20 cellular contexts compared by ENCODE assay signal in the genomic region with DNA sequence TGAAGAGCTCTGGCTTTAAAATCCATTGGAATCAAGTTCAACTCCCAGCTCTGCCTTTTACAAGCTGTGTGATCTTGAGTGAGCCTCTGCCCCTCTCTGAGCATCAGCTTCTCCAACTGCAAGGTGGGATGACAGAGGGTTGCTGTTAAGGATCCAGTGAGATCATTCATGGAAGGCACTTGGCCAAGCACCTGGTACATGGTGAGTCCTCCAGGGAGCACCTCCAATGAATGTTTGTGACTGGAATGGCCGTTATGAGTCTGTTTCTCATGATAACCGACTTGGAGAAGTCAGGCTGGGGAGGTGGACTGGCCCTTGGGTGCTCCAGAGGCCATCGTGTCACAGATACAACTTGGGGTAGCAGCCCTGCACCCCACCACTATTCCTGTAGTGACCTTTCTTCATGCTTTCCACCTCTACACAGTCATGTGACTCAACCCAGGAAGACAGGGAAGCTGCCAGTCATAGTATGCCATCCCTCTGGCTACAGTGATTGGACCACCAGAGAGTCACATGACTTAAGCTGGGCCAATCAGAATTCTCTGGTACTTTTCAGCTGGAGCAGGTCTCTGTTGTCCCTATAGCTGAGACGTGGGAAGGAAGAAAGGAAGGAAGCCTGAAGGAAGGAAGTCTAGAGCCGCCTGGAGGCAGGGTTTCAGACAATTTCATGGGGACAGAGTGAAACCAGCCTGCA. TPM values are rescaled to one million over a fixed set of nuclear protein-coding genes. Genes with fewer than 3 reads are reported as not detected.
A peak's percentile ranks its signal among the peaks of the same experiment; 100 is the strongest.
DNase-seq lines count a peak whose midpoint lies in the region; ATAC-seq, FAIRE-seq and TF ChIP-seq lines count a peak whose summit lies in the region.
"Had no signal": no experiment of that assay in that cellular context is flagged by ENCODE, and none has a peak within 500 bp of the region (broad histone marks: within the 10 kb centered on the region; RNA-seq: fewer than 3 reads in every experiment).

No MANE protein-coding gene starts in this region.

- no peak overlapping the region for H2AK5ac ChIP-seq in mesenchymal stem cell (ENCODE audit: low read length, severe bottlenecking)

- FAIRE-seq in urothelium cell line (lab: Jason Lieb, UNC), result no peak
- FAIRE-seq: GM18507, small intestine had no signal

- no peak overlapping the region for H3K4me2 ChIP-seq in OCI-LY7 (ENCODE audit: low read length)
- no peak overlapping the region for H3K4me2 ChIP-seq in mesenchymal stem cell (ENCODE audit: low read length, poor library complexity, severe bottlenecking)

- no peaks in the 10 kb centered on the region for H3K79me2 ChIP-seq in OCI-LY7 (ENCODE audit: insufficient read depth, low read depth, low read length)

- WGBS in endodermal cell (ENCODE audit: insufficient coverage in 1 of 2, insufficient read length in 1 of 2), 2 experiments, result 89 to 91% methylated on average over 3 to 5 of the region's 5 CpGs
- WGBS in mesenchymal stem cell, result 59% methylated on average over 5 of the region's 5 CpGs

- no peak overlapping the region for H4K91ac ChIP-seq in mesenchymal stem cell (ENCODE audit: low read length)

- H3K9me2 ChIP-seq in OCI-LY7 (ENCODE audit: insufficient read depth, low read length), result no peaks in the 10 kb centered on the region

- no peak overlapping the region for H3K4me3 Mint-ChIP-seq in activated naive CD8-positive, alpha-beta T cell treated with anti-CD3 and anti-CD28 coated beads, Interleukin-2, amount 50 U/mL, for 24 hours
- no peak overlapping the region for H3K4me3 Mint-ChIP-seq in activated naive CD8-positive, alpha-beta T cell treated with anti-CD3 and anti-CD28 coated beads for 36 hours
- no peak overlapping the region for H3K4me3 Mint-ChIP-seq in endodermal cell
- H3K4me3 Mint-ChIP-seq: activated CD4-positive, alpha-beta memory T cell treated with anti-CD3 and anti-CD28 coated beads for 36 hours; HFFc6 had no signal

- H3K9ac ChIP-seq in endodermal cell (ENCODE audit: extremely low read depth, low read length, poor library complexity, severe bottlenecking) (no peak overlapping the region), mesenchymal stem cell (ENCODE audit: low read length) (no peak overlapping the region)

- no peaks in the 10 kb centered on the region for H3K9me3 Mint-ChIP-seq in activated naive CD8-positive, alpha-beta T cell treated with anti-CD3 and anti-CD28 coated beads, Interleukin-2, amount 50 U/mL, for 24 hours
- H3K9me3 Mint-ChIP-seq in activated naive CD8-positive, alpha-beta T cell treated with anti-CD3 and anti-CD28 coated beads for 36 hours, result no peaks in the 10 kb centered on the region
- no peaks in the 10 kb centered on the region for H3K9me3 Mint-ChIP-seq in endodermal cell
- H3K9me3 Mint-ChIP-seq: activated CD4-positive, alpha-beta memory T cell treated with anti-CD3 and anti-CD28 coated beads for 36 hours; HFFc6 had no signal

- no peak overlapping the region for H3K18ac ChIP-seq in mesenchymal stem cell (ENCODE audit: low read depth in 1 of 2, low read length in 2 of 2)

- H3K36me3 Mint-ChIP-seq in activated naive CD8-positive, alpha-beta T cell treated with anti-CD3 and anti-CD28 coated beads, Interleukin-2, amount 50 U/mL, for 24 hours (ENCODE audit: low read depth), result no peaks in the 10 kb centered on the region
- peaks cover 1% of the 10 kb centered on the region for H3K36me3 Mint-ChIP-seq in activated naive CD8-positive, alpha-beta T cell treated with anti-CD3 and anti-CD28 coated beads for 36 hours
- no peaks in the 10 kb centered on the region for H3K36me3 Mint-ChIP-seq in endodermal cell (ENCODE audit: low read depth)
- H3K36me3 Mint-ChIP-seq: activated CD4-positive, alpha-beta memory T cell treated with anti-CD3 and anti-CD28 coated beads for 36 hours had no signal

- H3K4ac ChIP-seq in mesenchymal stem cell (ENCODE audit: low read depth in 1 of 2, low read length in 2 of 2), result no peak overlapping the region

- no peak overlapping the region for H3K14ac ChIP-seq in mesenchymal stem cell (ENCODE audit: low read length in 2 of 2)

- no peak overlapping the region for H2BK12ac ChIP-seq in mesenchymal stem cell (ENCODE audit: low read length in 2 of 2)

- H3K27ac Mint-ChIP-seq in activated naive CD8-positive, alpha-beta T cell treated with anti-CD3 and anti-CD28 coated beads, Interleukin-2, amount 50 U/mL, for 24 hours, result no peak overlapping the region
- H3K27ac Mint-ChIP-seq in activated naive CD8-positive, alpha-beta T cell treated with anti-CD3 and anti-CD28 coated beads for 36 hours, result no peak overlapping the region
- no peak overlapping the region for H3K27ac Mint-ChIP-seq in endodermal cell
- H3K27ac Mint-ChIP-seq: activated CD4-positive, alpha-beta memory T cell treated with anti-CD3 and anti-CD28 coated beads for 36 hours; HFFc6 had no signal

- no peak for DNase-seq in activated naive CD8-positive, alpha-beta T cell treated with anti-CD3 and anti-CD28 coated beads, Interleukin-2, amount 50 U/mL, for 24 hours
- no peak for DNase-seq in activated naive CD8-positive, alpha-beta T cell treated with anti-CD3 and anti-CD28 coated beads for 36 hours
- DNase-seq in OCI-LY7 (ENCODE audit: low spot score), result peak; percentile 42
- peak; percentile 75 for DNase-seq in endodermal cell
- peak; percentile 17 for DNase-seq in urothelium cell line (ENCODE audit: low spot score)
- no peak for DNase-seq in mesenchymal stem cell
- no peak for DNase-seq in GF-D8 (lab: John Stamatoyannopoulos, UW)
- DNase-seq in activated CD4-positive, alpha-beta T cell treated with anti-CD3 and anti-CD28 coated beads for 4 hours, result no peak
- DNase-seq: ACHN; activated CD4-positive, alpha-beta memory T cell treated with anti-CD3 and anti-CD28 coated beads for 36 hours; activated gamma-delta T cell; HFFc6; hypothalamus; NCI-H2107; occipital lobe; small intestine; T-helper 17 cell; transverse colon had no signal

- POLR2A ChIA-PET in OCI-LY7 (lab: Charles Lee), result interaction anchor here (0.6 to 1.1 kb wide), 5 partner anchors 9 to 1809 kb away, joined by 3 to 4 read pairs (median 3); no protein-coding TSS in a partner anchor

- no peaks in the 10 kb centered on the region for H3K79me1 ChIP-seq in mesenchymal stem cell (replicated peaks; ENCODE audit: low read length, poor library complexity, severe bottlenecking)

- H3K9me3 ChIP-seq in OCI-LY7 (ENCODE audit: low read length) (no peaks in the 10 kb centered on the region), endodermal cell (ENCODE audit: control insufficient read depth, low read length) (peaks cover 4% of the 10 kb centered on the region), mesenchymal stem cell (ENCODE audit: control insufficient read depth, low read length) (no peaks in the 10 kb centered on the region)
- H3K9me3 ChIP-seq: transverse colon had no signal

- H3K36me3 ChIP-seq in OCI-LY7 (ENCODE audit: insufficient read depth, low read length) (no peaks in the 10 kb centered on the region), endodermal cell (ENCODE audit: control insufficient read depth, insufficient read depth, low read length) (peaks cover 6% of the 10 kb centered on the region), mesenchymal stem cell (ENCODE audit: control insufficient read depth in 1 of 2, insufficient read depth in 2 of 2, low read depth in 1 of 2, low read length in 2 of 2) (no peaks in the 10 kb centered on the region)
- H3K36me3 ChIP-seq: transverse colon had no signal

- H2AFZ ChIP-seq in OCI-LY7 (ENCODE audit: low read length) (peak overlapping the region; percentile 16; the same call in 1 of the 2 replicates), mesenchymal stem cell (ENCODE audit: low read depth, low read length) (no peak overlapping the region)

- ATAC-seq in activated naive CD8-positive, alpha-beta T cell treated with anti-CD3 and anti-CD28 coated beads, Interleukin-2, amount 50 U/mL, for 24 hours, result peak; percentile 29
- ATAC-seq: T-helper 17 cell had no signal

- peaks cover 7% of the 10 kb centered on the region for H3K4me1 Mint-ChIP-seq in activated naive CD8-positive, alpha-beta T cell treated with anti-CD3 and anti-CD28 coated beads, Interleukin-2, amount 50 U/mL, for 24 hours
- peaks cover 11% of the 10 kb centered on the region for H3K4me1 Mint-ChIP-seq in activated naive CD8-positive, alpha-beta T cell treated with anti-CD3 and anti-CD28 coated beads for 36 hours
- peaks cover 17% of the 10 kb centered on the region for H3K4me1 Mint-ChIP-seq in endodermal cell

- H3K27me3 ChIP-seq in endodermal cell (ENCODE audit: control insufficient read depth, insufficient read depth, low read length, poor library complexity, severe bottlenecking) (no peaks in the 10 kb centered on the region), mesenchymal stem cell (ENCODE audit: control insufficient read depth in 1 of 2, insufficient read depth in 1 of 2, low read length in 2 of 2) (peaks cover 5 to 53% of the 10 kb centered on the region in 2 experiments)
- H3K27me3 ChIP-seq: transverse colon had no signal

- H4K20me1 ChIP-seq in OCI-LY7 (ENCODE audit: insufficient read depth, low read length), result no peaks in the 10 kb centered on the region

- no peak for TF ChIP-seq CTCF in OCI-LY7 (conservative IDR thresholded peaks at IDR 0.05; ENCODE audit: low read length)
- no peak for TF ChIP-seq CTCF in endodermal cell (conservative IDR thresholded peaks at IDR 0.05)

- no peak overlapping the region for H2BK120ac ChIP-seq in mesenchymal stem cell (ENCODE audit: low read depth, low read length)

- intact Hi-C loops in OCI-LY7 (cut with micrococcal nuclease; ENCODE audit: unreplicated experiment), result no loop called here

- no TSS peak for BruUV-seq in OCI-LY7 (replicated peaks; lab: Mats Ljungman, UMichigan)

- H2BK5ac ChIP-seq in mesenchymal stem cell (ENCODE audit: low read depth, low read length, poor library complexity, severe bottlenecking), result no peak overlapping the region

- H3K27ac ChIP-seq in OCI-LY7 (ENCODE audit: low read depth, low read length, poor library complexity, severe bottlenecking), result no peak overlapping the region
- H3K27ac ChIP-seq in endodermal cell (ENCODE audit: low read depth, low read length), result no peak overlapping the region
- no peak overlapping the region for H3K27ac ChIP-seq in mesenchymal stem cell (ENCODE audit: low read length, poor library complexity, severe bottlenecking)
- H3K27ac ChIP-seq: transverse colon had no signal

- no peak overlapping the region for H4K8ac ChIP-seq in mesenchymal stem cell (ENCODE audit: low read length)

- no peaks in the 10 kb centered on the region for H3K27me3 Mint-ChIP-seq in activated naive CD8-positive, alpha-beta T cell treated with anti-CD3 and anti-CD28 coated beads, Interleukin-2, amount 50 U/mL, for 24 hours
- no peaks in the 10 kb centered on the region for H3K27me3 Mint-ChIP-seq in activated naive CD8-positive, alpha-beta T cell treated with anti-CD3 and anti-CD28 coated beads for 36 hours
- no peaks in the 10 kb centered on the region for H3K27me3 Mint-ChIP-seq in endodermal cell (ENCODE audit: insufficient read depth)
- H3K27me3 Mint-ChIP-seq: activated CD4-positive, alpha-beta memory T cell treated with anti-CD3 and anti-CD28 coated beads for 36 hours; brain had no signal

- CTCF ChIA-PET in OCI-LY7 (lab: Charles Lee; ENCODE audit: unreplicated experiment), result no interaction called here

- no peaks in the 10 kb centered on the region for H3K4me1 ChIP-seq in OCI-LY7 (ENCODE audit: insufficient read depth, low read length, poor library complexity, severe bottlenecking)
- peaks cover 3% of the 10 kb centered on the region for H3K4me1 ChIP-seq in endodermal cell (ENCODE audit: control insufficient read depth, insufficient read depth, low read length)
- no peaks in the 10 kb centered on the region for H3K4me1 ChIP-seq in mesenchymal stem cell (ENCODE audit: control insufficient read depth, insufficient read depth, low read depth, low read length)
- H3K4me1 ChIP-seq: transverse colon had no signal

- H3K23ac ChIP-seq in mesenchymal stem cell (ENCODE audit: low read length in 2 of 2), result no peak overlapping the region

- H3K4me3 ChIP-seq in OCI-LY7 (ENCODE audit: low read depth, low read length, poor library complexity, severe bottlenecking) (no peak overlapping the region), endodermal cell (ENCODE audit: low read length) (no peak overlapping the region), mesenchymal stem cell (ENCODE audit: insufficient read depth in 1 of 2, low read depth in 1 of 2, low read length in 2 of 2) (no peak overlapping the region)
- H3K4me3 ChIP-seq: transverse colon had no signal

- H2BK15ac ChIP-seq in mesenchymal stem cell (ENCODE audit: low read depth, poor library complexity, severe bottlenecking), result no peak overlapping the region

RNA-seq across cellular contexts. Expression of a gene that starts 32.9 kb away (rescaled TPM):
- total RNA-seq in activated naive CD8-positive, alpha-beta T cell treated with anti-CD3 and anti-CD28 coated beads for 36 hours, result under 1 TPM in 1 of 2 experiments, not detected in 1; 0.02 TPM
- total RNA-seq in OCI-LY7 (2014; rRNA removed; shearing (Covaris generic)), result 4.1 and 4.4 TPM in 2 replicates
- total RNA-seq in OCI-LY7 (2022), result 29.0 and 35.0 TPM in 2 replicates
- 10 to 100 TPM in 1 of 2 donors, 1 to 10 TPM in 1; 9.7 to 12.3 TPM for total RNA-seq in endodermal cell
- polyA plus RNA-seq in endodermal cell (2013, experiment 1 of 2), result 6.2 TPM
- 5.9 TPM for polyA plus RNA-seq in endodermal cell (2013, experiment 2 of 2)
- not detected for polyA plus RNA-seq in mesenchymal stem cell (2013, experiment 1 of 2)
- polyA plus RNA-seq in mesenchymal stem cell (2013, experiment 2 of 2), result not detected
- total RNA-seq: HFFc6, T-helper 17 cell had no signal

Comparison
In these comparisons a context has a peak if more than half of its experiments do, and no peak if none do; other contexts are left out.
1. DNase-seq: peak in OCI-LY7 (single experiment), endodermal cell (single experiment) and urothelium cell line (single experiment); none in activated naive CD8-positive, alpha-beta T cell treated with anti-CD3 and anti-CD28 coated beads, Interleukin-2, amount 50 U/mL, for 24 hours (single experiment), activated naive CD8-positive, alpha-beta T cell treated with anti-CD3 and anti-CD28 coated beads for 36 hours (single experiment), mesenchymal stem cell (single experiment), GF-D8 (single experiment) and activated CD4-positive, alpha-beta T cell treated with anti-CD3 and anti-CD28 coated beads for 4 hours (0 of 2).
2. RNA of a gene that starts 32.9 kb away (total RNA-seq): 4.1 to 35.0 TPM in OCI-LY7 and 9.7 to 12.3 TPM in endodermal cell; 0.02 TPM in activated naive CD8-positive, alpha-beta T cell treated with anti-CD3 and anti-CD28 coated beads for 36 hours; every median in the first group is over 4 times any median in the second.